ENCODE assay signal across 32 cellular contexts in genomic region chr1:218882454-218882853, GRCh38.
"Had no signal": no experiment of that assay in that cellular context is flagged by ENCODE, and none has a peak within 500 bp of the region (broad histone marks: within the 10 kb centered on the region; RNA-seq: fewer than 3 reads in every experiment).

No MANE protein-coding gene starts in this region.

- DNase-seq: activated effector memory CD4-positive, alpha-beta T cell treated with anti-CD3 and anti-CD28 coated beads, Interleukin-2, amount 50 U/mL, for 16 hours; activated effector memory CD4-positive, alpha-beta T cell treated with Interleukin-2 at 50 U/mL for 16 hours; activated gamma-delta T cell; activated gamma-delta T cell treated with Interleukin-2 at 50 U/mL for 16 hours; activated naive CD4-positive, alpha-beta T cell; activated naive CD4-positive, alpha-beta T cell treated with anti-CD3 and anti-CD28 coated beads for 36 hours; activated naive CD4-positive, alpha-beta T cell treated with anti-CD3 and anti-CD28 coated beads, Interleukin-2, amount 10 ng/mL, durations not matched to agents 7 days and 5 days; activated naive CD4-positive, alpha-beta T cell treated with anti-CD3 and anti-CD28 coated beads, Interleukin-2, amount 50 U/mL, for 16 hours; activated naive CD4-positive, alpha-beta T cell treated with Interleukin-2 at 50 U/mL for 16 hours; activated naive CD8-positive, alpha-beta T cell treated with anti-CD3 and anti-CD28 coated beads for 36 hours; activated naive CD8-positive, alpha-beta T cell treated with anti-CD3 and anti-CD28 coated beads, Interleukin-2, amount 10 ng/mL, durations not matched to agents 7 days and 5 days; activated naive CD8-positive, alpha-beta T cell treated with anti-CD3 and anti-CD28 coated beads, Interleukin-2, amount 50 U/mL, for 24 hours; activated T-cell treated with anti-CD3 and anti-CD28 coated beads, Interleukin-2, amount 50 U/mL, for 1 hour; activated T-cell treated with anti-CD3 and anti-CD28 coated beads, Interleukin-2, amount 50 U/mL, for 24 hours; activated T-cell treated with anti-CD3 and anti-CD28 coated beads, Interleukin-2, amount 50 U/mL, for 4 hours; activated T-cell treated with anti-CD3 and anti-CD28 coated beads, Interleukin-2, amount 50 U/mL, for 48 hours; activated T-cell treated with anti-CD3 and anti-CD28 coated beads, Interleukin-2, amount 50 U/mL, for 72 hours; adrenal gland; amniotic stem cell; amygdala; anterior cingulate cortex; aorta; body of pancreas; brain microvascular endothelial cell; caudate nucleus; central memory CD4-positive, alpha-beta T cell; cerebellar nuclear complex had no signal

- H3K27me3 ChIP-seq: adrenal gland, ascending aorta, body of pancreas, brain microvascular endothelial cell, breast epithelium, cardiac muscle cell had no signal

- H3K4me3 ChIP-seq: adrenal gland, ascending aorta, body of pancreas, breast epithelium, cardiac muscle cell had no signal

- H3K9me3 ChIP-seq: adrenal gland, ascending aorta, body of pancreas, breast epithelium had no signal

- H3K4me1 ChIP-seq: ascending aorta, body of pancreas, breast epithelium had no signal

- H3K36me3 ChIP-seq: adrenal gland, ascending aorta, brain microvascular endothelial cell, breast epithelium, cardiac muscle cell had no signal

- H3K27ac ChIP-seq: adrenal gland, ascending aorta, body of pancreas, brain microvascular endothelial cell, breast epithelium, cardiac muscle cell had no signal

- ATAC-seq: activated naive CD4-positive, alpha-beta T cell treated with anti-CD3 and anti-CD28 coated beads, Interleukin-2, amount 50 U/mL, for 72 hours; activated naive CD8-positive, alpha-beta T cell treated with anti-CD3 and anti-CD28 coated beads, Interleukin-2, amount 50 U/mL, for 24 hours; activated T-cell treated with anti-CD3 and anti-CD28 coated beads, Interleukin-2, amount 50 U/mL, for 4 hours; activated T-cell treated with anti-CD3 and anti-CD28 coated beads, Interleukin-2, amount 50 U/mL, for 72 hours; activated T-helper 17 cell treated with anti-CD3 and anti-CD28 coated beads, Interleukin-2, amount 50 U/mL, for 72 hours; body of pancreas had no signal
